Comparison of ENCODE assay signal across 9 cellular contexts in genomic region chr17:69414408-69415274, GRCh38. TPM values are rescaled to one million over a fixed set of nuclear protein-coding genes. Genes with fewer than 3 reads are reported as not detected.
DNase-seq lines count a peak whose midpoint lies in the region; ATAC-seq and TF ChIP-seq lines count a peak whose summit lies in the region.
"Had no signal": no experiment of that assay in that cellular context is flagged by ENCODE, and none has a peak within 500 bp of the region (broad histone marks: within the 10 kb centered on the region; RNA-seq: fewer than 3 reads in every experiment).

Gene MAP2K6, plus strand, starts transcription at chr17:69414697. Its CDS starts 288 bp downstream, at chr17:69414985.

- peak within 1 kb of the TSS; percentile 43; the same call in 1 of the 2 replicates for H3K27ac ChIP-seq in OCI-LY3 (ENCODE audit: low read length)

- no peaks in the 10 kb centered on the region for H3K36me3 ChIP-seq in Caco-2 (ENCODE audit: control insufficient read depth, insufficient read depth, low read length)
- H3K36me3 ChIP-seq in OCI-LY3 (replicated peaks; ENCODE audit: low read depth, low read length), result no peaks in the 10 kb centered on the region

- H3K9me3 ChIP-seq in Caco-2 (no peaks in the 10 kb centered on the region), OCI-LY3 (ENCODE audit: insufficient read depth, low read length) (no peaks in the 10 kb centered on the region)

- H3K4me1 ChIP-seq in Caco-2, result no peaks in the 10 kb centered on the region
- peaks cover 14% of the 10 kb centered on the region for H3K4me1 ChIP-seq in OCI-LY3 (ENCODE audit: low read length)

- H2AFZ ChIP-seq in OCI-LY3 (ENCODE audit: low read depth, low read length), result peak within 1 kb of the TSS; percentile 95

- H3K27me3 ChIP-seq in Caco-2 (replicated peaks; ENCODE audit: control insufficient read depth, insufficient read depth, low read length) (no peaks in the 10 kb centered on the region), OCI-LY3 (ENCODE audit: low read depth, low read length) (no peaks in the 10 kb centered on the region)

- no peak within 1 kb of the TSS for H3K27ac Mint-ChIP-seq in Caco-2 (ENCODE audit: unreplicated experiment)
- no peak within 1 kb of the TSS for H3K27ac Mint-ChIP-seq in natural killer cell
- H3K27ac Mint-ChIP-seq: dendritic cell treated with granulocyte-macrophage colony-stimulating factor and Interleukin-4, amounts not matched to agents 40 ng/mL and 50 ng/mL, for 4 days had no signal

- intact Hi-C loops in Caco-2 (cut with micrococcal nuclease; ENCODE audit: unreplicated experiment) (no loop called here), natural killer cell (cut with micrococcal nuclease) (no loop called here)

- peak; percentile 95 to 98 (median 98) for ATAC-seq in natural killer cell

- BruUV-seq in Caco-2 (replicated peaks; lab: Mats Ljungman, UMichigan), result no TSS peak

- peak within 1 kb of the TSS; percentile 92 for H3K4me2 ChIP-seq in OCI-LY3 (ENCODE audit: low read length)

- H3K4me3 ChIP-seq in Caco-2 (ENCODE audit: low read depth, low read length), result peak within 1 kb of the TSS; percentile 64
- peak within 1 kb of the TSS; percentile 82 for H3K4me3 ChIP-seq in OCI-LY3 (ENCODE audit: low read length)

- no peaks in the 10 kb centered on the region for H3K36me3 Mint-ChIP-seq in Caco-2 (ENCODE audit: insufficient read depth, unreplicated experiment)
- H3K36me3 Mint-ChIP-seq in natural killer cell, result no peaks in the 10 kb centered on the region

- H3K79me2 ChIP-seq in OCI-LY3 (ENCODE audit: low read length), result no peaks in the 10 kb centered on the region

- no peak within 1 kb of the TSS for H3K4me3 Mint-ChIP-seq in Caco-2 (ENCODE audit: unreplicated experiment)
- peak within 1 kb of the TSS; percentile 18 for H3K4me3 Mint-ChIP-seq in natural killer cell
- H3K4me3 Mint-ChIP-seq: dendritic cell treated with granulocyte-macrophage colony-stimulating factor and Interleukin-4, amounts not matched to agents 40 ng/mL and 50 ng/mL, for 4 days had no signal

- POLR2A ChIA-PET in Caco-2 (lab: Charles Lee), result interaction anchor here (0.8 to 1.0 kb wide), 3 partner anchors 9 to 88 kb away, joined by 3 read pairs; partner anchors contain the start of gene ABCA5

- H3K9me3 Mint-ChIP-seq in Caco-2 (ENCODE audit: unreplicated experiment) (no peaks in the 10 kb centered on the region), natural killer cell (no peaks in the 10 kb centered on the region)
- H3K9me3 Mint-ChIP-seq: dendritic cell treated with granulocyte-macrophage colony-stimulating factor and Interleukin-4, amounts not matched to agents 40 ng/mL and 50 ng/mL, for 4 days had no signal

- H3K4me1 Mint-ChIP-seq in Caco-2 (ENCODE audit: low read depth, unreplicated experiment), result peaks cover 15% of the 10 kb centered on the region
- peaks cover 0 to 5% of the 10 kb centered on the region in 2 donors for H3K4me1 Mint-ChIP-seq in natural killer cell

- CTCF ChIA-PET in Caco-2 (lab: Charles Lee), result interaction anchor here (0.5 to 1.3 kb wide), 4 partner anchors 57 to 109 kb away, joined by 4 to 6 read pairs (median 5); no protein-coding TSS in a partner anchor

- H4K20me1 ChIP-seq in OCI-LY3 (ENCODE audit: insufficient read depth, low read length), result no peaks in the 10 kb centered on the region

- DNase-seq in Caco-2 (peak; percentile 79 to 84), GM20000 (ENCODE audit: low spot score) (peak; percentile 79), HK-2 (ENCODE audit: unreplicated experiment) (peak; percentile 56), fibroblast of the conjunctiva (ENCODE audit: low read depth) (peak; percentile 57), natural killer cell (peak; percentile 63)
- DNase-seq in activated T-cell treated with anti-CD3 and anti-CD28 coated beads, Interleukin-2, amount 50 U/mL, for 48 hours, result peak; percentile 79 to 86
- DNase-seq in stimulated activated naive CD4-positive, alpha-beta T cell treated with Interleukin-2 at 50 U/mL for 16 hours (lab: John Stamatoyannopoulos, UW), result peak; percentile 72

- no peak for TF ChIP-seq CTCF in Caco-2 (IDR thresholded peaks at IDR 0.05; ENCODE audit: insufficient read depth in 1 of 2, low read depth in 1 of 2, low read length in 1 of 2, severe bottlenecking in 1 of 2, unreplicated experiment in 1 of 2)
- TF ChIP-seq CTCF in GM20000 (IDR thresholded peaks at IDR 0.05; ENCODE audit: extremely low read depth, missing control alignments), result no peak
- TF ChIP-seq CTCF in OCI-LY3 (IDR thresholded peaks at IDR 0.05; ENCODE audit: low read depth, low read length), result no peak
- no peak for TF ChIP-seq CTCF in natural killer cell (IDR thresholded peaks at IDR 0.05)

- H3K27me3 Mint-ChIP-seq in Caco-2 (ENCODE audit: insufficient read depth, unreplicated experiment) (no peaks in the 10 kb centered on the region), natural killer cell (ENCODE audit: low read depth in 2 of 2) (no peaks in the 10 kb centered on the region)
- H3K27me3 Mint-ChIP-seq: dendritic cell treated with granulocyte-macrophage colony-stimulating factor and Interleukin-4, amounts not matched to agents 40 ng/mL and 50 ng/mL, for 4 days had no signal

- H3K9ac ChIP-seq in OCI-LY3 (ENCODE audit: low read length), result peak within 1 kb of the TSS; percentile 64

RNA-seq across cellular contexts. Expression of gene MAP2K6, which starts in this region (rescaled TPM):
- total RNA-seq in Caco-2 (2022) (9.6 and 11.5 TPM in 2 replicates), natural killer cell (10 to 100 TPM; 11.8 to 16.9 (median 14.0) TPM)

Comparison
In these comparisons a context has a peak if more than half of its experiments do, and no peak if none do; other contexts are left out.
1. Peak in every context shown above with its lines: DNase-seq, ATAC-seq, H3K4me3 ChIP-seq and H3K27ac ChIP-seq.